In genomic region chr7:6649241-6649961, GRCh38 we compare ENCODE assay signal across 18 cellular contexts.
"Had no signal": no experiment of that assay in that cellular context is flagged by ENCODE, and none has a peak within 500 bp of the region (broad histone marks: within the 10 kb centered on the region; RNA-seq: fewer than 3 reads in every experiment).

No MANE protein-coding gene starts in this region.

- H3K4me1 Mint-ChIP-seq: T-cell had no signal

- H3K9me3 ChIP-seq: testis had no signal

- H3K4me3 ChIP-seq: ascending aorta, breast epithelium, dorsolateral prefrontal cortex, right atrium auricular region, skin epidermis, stomach, testis, upper lobe of left lung had no signal

- H3K4me1 ChIP-seq: ascending aorta, breast epithelium, right atrium auricular region, stomach, testis, upper lobe of left lung had no signal

- H3K27me3 Mint-ChIP-seq: natural killer cell treated with Interleukin-12 subunit alpha and Interleukin-12 subunit beta and Interleukin-15 and Interleukin-18, amount 100 ng/mL, for 72 hours; progenitor cell of endocrine pancreas; T-cell had no signal

- H3K4me3 Mint-ChIP-seq: activated T-helper 1 cell treated with anti-CD3 and anti-CD28 coated beads, Interleukin-12 subunit alpha, Interleukin-12 subunit beta, Interleukin-2, Interleukin-4 antibody, amounts not matched to agents 30 ng/mL and 10 ng/mL and 1 ng/mL, durations not matched to agents 14 hours and 24 hours and 36 hours; natural killer cell treated with Interleukin-12 subunit alpha and Interleukin-12 subunit beta and Interleukin-15 and Interleukin-18, amount 100 ng/mL, for 72 hours; T-cell had no signal

- DNase-seq: activated CD4-positive, alpha-beta T cell treated with anti-CD3 and anti-CD28 coated beads, Interleukin-2, amount 50 U/mL, for 1 hour; activated naive CD4-positive, alpha-beta T cell treated with Interleukin-2 at 50 U/mL for 16 hours; left ventricle myocardium superior; mesendoderm; stomach; T-cell; T-helper 9 cell; testis; upper lobe of left lung had no signal

- H3K27ac Mint-ChIP-seq: activated T-helper 1 cell treated with anti-CD3 and anti-CD28 coated beads, Interleukin-12 subunit alpha, Interleukin-12 subunit beta, Interleukin-2, Interleukin-4 antibody, amounts not matched to agents 30 ng/mL and 10 ng/mL and 1 ng/mL, durations not matched to agents 14 hours and 24 hours and 36 hours; natural killer cell treated with Interleukin-12 subunit alpha and Interleukin-12 subunit beta and Interleukin-15 and Interleukin-18, amount 100 ng/mL, for 72 hours; progenitor cell of endocrine pancreas; T-cell had no signal

- H3K27ac ChIP-seq: ascending aorta, breast epithelium, right atrium auricular region, skin epidermis, stomach, testis, upper lobe of left lung had no signal

- ATAC-seq: activated CD4-positive, CD25-positive, alpha-beta regulatory T cell treated with anti-CD3 and anti-CD28 coated beads, Interleukin-2, amount 50 U/mL, for 24 hours; left ventricle myocardium superior; natural killer cell treated with Interleukin-12 subunit alpha and Interleukin-12 subunit beta and Interleukin-15 and Interleukin-18, amount 100 ng/mL, for 72 hours; T-cell had no signal

- H3K27me3 ChIP-seq: ascending aorta, breast epithelium, dorsolateral prefrontal cortex, right atrium auricular region, stomach, testis, upper lobe of left lung had no signal

- H3K9me3 Mint-ChIP-seq: natural killer cell treated with Interleukin-12 subunit alpha and Interleukin-12 subunit beta and Interleukin-15 and Interleukin-18, amount 100 ng/mL, for 72 hours had no signal
